Comparison of ENCODE assay signal across 20 cellular contexts in the genomic region with DNA sequence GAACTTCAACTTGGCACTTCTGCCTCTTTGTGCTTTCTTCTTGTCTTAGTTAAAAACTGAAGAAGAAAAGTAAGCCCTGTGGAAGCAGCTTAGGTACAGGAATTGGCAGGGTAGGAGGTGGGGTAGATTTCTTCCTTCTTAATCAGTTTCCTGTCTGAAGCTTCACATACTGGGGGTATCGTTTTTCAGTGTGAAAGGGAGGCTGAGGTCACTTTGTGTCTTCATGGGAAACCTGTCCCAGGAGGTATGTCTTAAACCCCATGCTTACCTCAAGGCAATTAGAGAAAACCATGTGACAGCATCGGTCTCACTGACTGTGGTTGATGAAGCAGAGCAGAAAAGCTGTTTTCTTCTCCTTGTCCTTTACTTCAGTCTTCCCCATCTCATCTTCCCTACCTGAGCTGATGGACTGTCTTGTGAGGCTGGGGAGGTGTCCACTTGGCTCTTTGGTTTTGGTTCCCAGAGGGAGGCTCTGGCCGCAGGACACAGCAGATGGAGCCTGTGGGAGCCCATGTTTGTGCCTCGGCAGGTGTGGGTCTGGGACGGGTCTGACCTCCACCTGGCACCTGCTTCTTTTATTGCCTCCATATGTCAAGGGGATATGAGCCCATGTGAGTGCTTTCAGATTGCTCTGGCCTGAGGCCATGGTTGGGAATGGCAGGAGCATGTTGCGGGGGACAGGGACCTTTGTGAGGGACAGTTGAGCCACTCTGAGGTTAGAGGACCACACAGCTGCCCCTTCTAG. TPM values are rescaled to one million over a fixed set of nuclear protein-coding genes. Genes with fewer than 3 reads are reported as not detected.
DNase-seq lines count a peak whose midpoint lies in the region; ATAC-seq and TF ChIP-seq lines count a peak whose summit lies in the region.
"Had no signal": no experiment of that assay in that cellular context is flagged by ENCODE, and none has a peak within 500 bp of the region (broad histone marks: within the 10 kb centered on the region; RNA-seq: fewer than 3 reads in every experiment).

No MANE protein-coding gene starts in this region.

- no peaks in the 10 kb centered on the region for H3K27me3 Mint-ChIP-seq in stimulated activated naive CD8-positive, alpha-beta T cell treated with anti-CD3 and anti-CD28 coated beads, Interleukin-15, amount 100 ng/mL, for 72 hours

- TF ChIP-seq EP300 in Ishikawa (IDR thresholded peaks at IDR 0.05; ENCODE audit: borderline replicate concordance), result no peak

- H3K4me3 ChIP-seq in kidney epithelial cell (ENCODE audit: low read depth, low read length) (no peak overlapping the region), H7 (ENCODE audit: insufficient read depth, low read depth, low read length) (no peak overlapping the region)
- H3K4me3 ChIP-seq: heart right ventricle, MG63, uterus had no signal

- no peak overlapping the region for H3K27ac ChIP-seq in RWPE1
- H3K27ac ChIP-seq: heart right ventricle, uterus had no signal

- H3K36me3 ChIP-seq in kidney epithelial cell (ENCODE audit: control insufficient read depth, insufficient read depth, low read length), result no peaks in the 10 kb centered on the region
- no peaks in the 10 kb centered on the region for H3K36me3 ChIP-seq in H7 (replicated peaks; ENCODE audit: control insufficient read depth, insufficient read depth, low read length)
- H3K36me3 ChIP-seq: heart right ventricle, MG63, uterus had no signal

- TF ChIP-seq CTCF in RWPE1 (conservative IDR thresholded peaks at IDR 0.05; ENCODE audit: low read depth) (no peak), kidney epithelial cell (IDR thresholded peaks at IDR 0.05; ENCODE audit: insufficient read depth, low read length, poor library complexity, severe bottlenecking) (no peak)

- TF ChIP-seq RAD21 in Ishikawa (IDR thresholded peaks at IDR 0.05; ENCODE audit: low read depth), result no peak

- ATAC-seq in stimulated activated naive CD8-positive, alpha-beta T cell treated with anti-CD3 and anti-CD28 coated beads, Interleukin-15, amount 100 ng/mL, for 72 hours, result no peak
- ATAC-seq: heart right ventricle had no signal

- H3K4me1 Mint-ChIP-seq in stimulated activated naive CD8-positive, alpha-beta T cell treated with anti-CD3 and anti-CD28 coated beads, Interleukin-15, amount 100 ng/mL, for 72 hours, result no peaks in the 10 kb centered on the region
- H3K4me1 Mint-ChIP-seq: nephron had no signal

- CTCF ChIA-PET in RWPE1 (lab: Yijun Ruan, JAX), result interaction anchor here (0.7 kb wide), 1 partner anchor 1610 kb away, joined by 4 read pairs; no protein-coding TSS in a partner anchor

- H3K27ac Mint-ChIP-seq in stimulated activated naive CD8-positive, alpha-beta T cell treated with anti-CD3 and anti-CD28 coated beads, Interleukin-15, amount 100 ng/mL, for 72 hours, result no peak overlapping the region
- H3K27ac Mint-ChIP-seq: nephron had no signal

- H3K9me3 Mint-ChIP-seq in stimulated activated naive CD8-positive, alpha-beta T cell treated with anti-CD3 and anti-CD28 coated beads, Interleukin-15, amount 100 ng/mL, for 72 hours, result peaks cover 0 to 18% of the 10 kb centered on the region in 2 donors
- H3K9me3 Mint-ChIP-seq: nephron had no signal

- H3K27me3 ChIP-seq in kidney epithelial cell (ENCODE audit: control insufficient read depth, insufficient read depth, low read length), result no peaks in the 10 kb centered on the region
- no peaks in the 10 kb centered on the region for H3K27me3 ChIP-seq in H7 (ENCODE audit: control insufficient read depth, insufficient read depth, low read length)
- H3K27me3 ChIP-seq: heart right ventricle, uterus had no signal

- POLR2A ChIA-PET in RWPE1 (lab: Yijun Ruan, JAX; ENCODE audit: low non-redundant PET), result no interaction called here

- peak; percentile 24 for DNase-seq in ELR (ENCODE audit: low read depth)
- DNase-seq in RWPE1 (ENCODE audit: low spot score), result peak; percentile 7
- peak; percentile 14 for DNase-seq in kidney epithelial cell (ENCODE audit: low read depth)
- no peak for DNase-seq in stimulated activated naive CD8-positive, alpha-beta T cell treated with anti-CD3 and anti-CD28 coated beads, Interleukin-15, amount 100 ng/mL, for 72 hours
- no peak for DNase-seq in H7
- no peak for DNase-seq in ureter (ENCODE audit: low spot score)
- DNase-seq: activated CD4-positive, alpha-beta T cell treated with anti-CD3 and anti-CD28 coated beads for 48 hours; activated effector memory CD4-positive, alpha-beta T cell treated with anti-CD3 and anti-CD28 coated beads, Interleukin-2, amount 50 U/mL, for 16 hours; GF-D8; heart right ventricle; MG63; NCI-H1694 treated with DMSO at 0.1 percent for 48 hours; NCI-H526 treated with DMSO at 0.1 percent for 48 hours; stimulated activated CD4-positive, alpha-beta T cell treated with anti-CD3 and anti-CD28 coated beads, Interleukin-4, amount 100 ng/mL, for 24 hours; SW 1271; uterus had no signal

- H3K4me3 Mint-ChIP-seq in stimulated activated naive CD8-positive, alpha-beta T cell treated with anti-CD3 and anti-CD28 coated beads, Interleukin-15, amount 100 ng/mL, for 72 hours, result no peak overlapping the region
- H3K4me3 Mint-ChIP-seq: nephron had no signal

TF ChIP-seq in Ishikawa, 13 proteins besides CTCF, POLR2A, EP300 and RAD21:
- TF ChIP-seq USF1 (IDR thresholded peaks at IDR 0.05) (0 out of 2 replicates have a peak, but pooled peaks have one; percentile 6), TAF1 (IDR thresholded peaks at IDR 0.05; ENCODE audit: low read depth) (no peak)

RNA-seq across cellular contexts. Expression of gene SH3GL2, which starts 47.0 kb away (rescaled TPM):
- 3.5 TPM in 2 replicates for total RNA-seq in kidney epithelial cell
- 0.67 and 0.80 TPM in 2 replicates for total RNA-seq in H7 (2014; rRNA removed; shearing (Covaris generic))
- 1.2 TPM for total RNA-seq in ureter
- total RNA-seq: mesenteric fat pad, posterior vena cava had no signal

Comparison
In these comparisons a context has a peak if more than half of its experiments do, and no peak if none do; other contexts are left out.
1. DNase-seq: peak in ELR (single experiment), RWPE1 (single experiment) and kidney epithelial cell (single experiment); none in stimulated activated naive CD8-positive, alpha-beta T cell treated with anti-CD3 and anti-CD28 coated beads, Interleukin-15, amount 100 ng/mL, for 72 hours (0 of 2), H7 (single experiment) and ureter (single experiment).